Comparison of ENCODE assay signal across 8 cellular contexts in the genomic region with DNA sequence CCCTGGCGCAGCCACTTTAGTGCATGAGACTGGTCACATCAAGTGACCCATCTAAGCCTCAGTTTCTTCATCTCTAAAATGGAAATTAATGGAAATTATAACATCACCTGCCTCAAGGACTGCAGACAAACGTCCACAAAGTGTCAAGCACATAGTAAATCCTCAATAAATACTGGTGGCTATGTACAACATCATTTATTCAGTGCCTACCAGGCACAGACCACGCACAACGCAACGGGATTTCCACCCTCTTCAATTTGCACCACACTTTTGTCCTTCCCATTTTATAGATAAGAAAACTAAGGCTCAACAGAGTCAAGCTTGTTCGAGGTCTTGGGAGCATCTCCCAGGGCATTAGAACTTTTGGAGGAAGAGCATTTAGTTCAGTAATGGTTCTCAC. TPM values are rescaled to one million over a fixed set of nuclear protein-coding genes. Genes with fewer than 3 reads are reported as not detected.
A peak's percentile ranks its signal among the peaks of the same experiment; 100 is the strongest.
DNase-seq lines count a peak whose midpoint lies in the region; ATAC-seq and TF ChIP-seq lines count a peak whose summit lies in the region.

No MANE protein-coding gene starts in this region.

- TF ChIP-seq CTCF in kidney epithelial cell (IDR thresholded peaks at IDR 0.05; ENCODE audit: insufficient read depth, low read length, poor library complexity, severe bottlenecking): no peak
- TF ChIP-seq CTCF in thoracic aorta (IDR thresholded peaks at IDR 0.05): no peak

- no peak for ATAC-seq in activated T-cell treated with anti-CD3 and anti-CD28 coated beads, Interleukin-2, amount 50 U/mL, for 72 hours (replicated peaks in 1 of 2)
- ATAC-seq in activated naive CD4-positive, alpha-beta T cell treated with anti-CD3 and anti-CD28 coated beads, Interleukin-2, amount 50 U/mL, for 72 hours: no peak
- ATAC-seq in thoracic aorta (ENCODE audit: insufficient number of reproducible peaks, low FRiP score, low read depth) (no peak), HG03175 (IDR thresholded peaks at IDR 0.05; ENCODE audit: unreplicated experiment) (no peak)

- peaks cover 2 to 3% of the 10 kb centered on the region in 2 donors for H3K36me3 Mint-ChIP-seq in activated T-cell treated with anti-CD3 and anti-CD28 coated beads, Interleukin-2, amount 50 U/mL, for 72 hours (ENCODE audit: insufficient read depth in 2 of 2)
- H3K36me3 Mint-ChIP-seq in activated naive CD4-positive, alpha-beta T cell treated with anti-CD3 and anti-CD28 coated beads, Interleukin-2, amount 50 U/mL, for 72 hours: peaks cover 0 to 11% of the 10 kb centered on the region in 2 donors

- no peaks in the 10 kb centered on the region for H3K9me3 ChIP-seq in thoracic aorta

- H3K4me1 Mint-ChIP-seq in activated T-cell treated with anti-CD3 and anti-CD28 coated beads, Interleukin-2, amount 50 U/mL, for 72 hours (ENCODE audit: low read depth): peaks cover 47% of the 10 kb centered on the region

- H3K4me3 ChIP-seq in kidney epithelial cell (ENCODE audit: low read depth, low read length) (peak overlapping the region; percentile 59), thoracic aorta (peak overlapping the region; percentile 85)

- no peak overlapping the region for H3K27ac Mint-ChIP-seq in activated T-cell treated with anti-CD3 and anti-CD28 coated beads, Interleukin-2, amount 50 U/mL, for 72 hours
- peak overlapping the region; percentile 84 to 97 for H3K27ac Mint-ChIP-seq in activated naive CD4-positive, alpha-beta T cell treated with anti-CD3 and anti-CD28 coated beads, Interleukin-2, amount 50 U/mL, for 72 hours

- H3K27me3 ChIP-seq in kidney epithelial cell (ENCODE audit: control insufficient read depth, insufficient read depth, low read length) (no peaks in the 10 kb centered on the region), thoracic aorta (replicated peaks; ENCODE audit: insufficient read depth) (no peaks in the 10 kb centered on the region)

- no peaks in the 10 kb centered on the region for H3K27me3 Mint-ChIP-seq in activated T-cell treated with anti-CD3 and anti-CD28 coated beads, Interleukin-2, amount 50 U/mL, for 72 hours (ENCODE audit: low read depth)

- no peak for DNase-seq in activated T-cell treated with anti-CD3 and anti-CD28 coated beads, Interleukin-2, amount 50 U/mL, for 72 hours
- no peak for DNase-seq in activated T-cell treated with anti-CD3 and anti-CD28 coated beads, Interleukin-2, amount 50 U/mL, for 1 hour
- no peak for DNase-seq in activated naive CD4-positive, alpha-beta T cell treated with anti-CD3 and anti-CD28 coated beads, Interleukin-2, amount 50 U/mL, for 72 hours (ENCODE audit: low spot score in 2 of 2)
- DNase-seq in kidney epithelial cell (ENCODE audit: low read depth) (no peak), thoracic aorta (ENCODE audit: low spot score) (no peak), activated gamma-delta T cell (lab: John Stamatoyannopoulos, UW) (no peak), epidermal melanocyte (ENCODE audit: insufficient read length, low spot score) (no peak)

- H3K4me3 Mint-ChIP-seq in activated T-cell treated with anti-CD3 and anti-CD28 coated beads, Interleukin-2, amount 50 U/mL, for 72 hours: peak overlapping the region; percentile 98

- no peaks in the 10 kb centered on the region for H3K36me3 ChIP-seq in kidney epithelial cell (ENCODE audit: control insufficient read depth, insufficient read depth, low read length)
- H3K36me3 ChIP-seq in thoracic aorta: no peaks in the 10 kb centered on the region

- H3K4me1 ChIP-seq in thoracic aorta (ENCODE audit: control insufficient read depth in 1 of 2, low read depth in 2 of 2): peaks cover 29 to 46% of the 10 kb centered on the region in 2 donors

- H3K27ac ChIP-seq in thoracic aorta: no peak overlapping the region

- H3K9me3 Mint-ChIP-seq in activated T-cell treated with anti-CD3 and anti-CD28 coated beads, Interleukin-2, amount 50 U/mL, for 72 hours: no peaks in the 10 kb centered on the region
- H3K9me3 Mint-ChIP-seq in activated naive CD4-positive, alpha-beta T cell treated with anti-CD3 and anti-CD28 coated beads, Interleukin-2, amount 50 U/mL, for 72 hours: no peaks in the 10 kb centered on the region

RNA-seq across cellular contexts. Expression of a gene that starts 1.4 kb away (rescaled TPM):
- total RNA-seq in activated T-cell treated with anti-CD3 and anti-CD28 coated beads, Interleukin-2, amount 50 U/mL, for 72 hours: 100 to 1,000 TPM in 1 of 2 donors, 10 to 100 TPM in 1; 90.5 to 115 TPM
- 100 to 1,000 TPM; 121 to 146 TPM for total RNA-seq in activated naive CD4-positive, alpha-beta T cell treated with anti-CD3 and anti-CD28 coated beads, Interleukin-2, amount 50 U/mL, for 72 hours
- 62.3 and 65.9 TPM in 2 replicates for total RNA-seq in kidney epithelial cell
- total RNA-seq in thoracic aorta: 10 to 100 TPM; 33.6 to 39.2 TPM

RNA-seq across cellular contexts. Expression of a gene that starts 48.6 kb away (rescaled TPM):
- under 1 TPM in 1 of 2 donors, not detected in 1; 0.60 TPM for total RNA-seq in activated T-cell treated with anti-CD3 and anti-CD28 coated beads, Interleukin-2, amount 50 U/mL, for 72 hours
- total RNA-seq in activated naive CD4-positive, alpha-beta T cell treated with anti-CD3 and anti-CD28 coated beads, Interleukin-2, amount 50 U/mL, for 72 hours: under 1 TPM in 1 of 2 donors, not detected in 1; 0.56 TPM
- not detected in 2 replicates for total RNA-seq in kidney epithelial cell
- total RNA-seq in thoracic aorta: not detected
